Comparison of ENCODE assay signal across 8 cellular contexts in genomic region chr5:96936431-96937221, GRCh38. TPM values are rescaled to one million over a fixed set of nuclear protein-coding genes. Genes with fewer than 3 reads are reported as not detected.
DNase-seq lines count a peak whose midpoint lies in the region; ATAC-seq lines count a peak whose summit lies in the region.

No MANE protein-coding gene starts in this region.

- no peak overlapping the region for H2AFZ ChIP-seq in mesenchymal stem cell (ENCODE audit: low read depth, low read length)

- no peaks in the 10 kb centered on the region for H3K9me3 ChIP-seq in mesenchymal stem cell (ENCODE audit: control insufficient read depth, low read length)

- H2BK12ac ChIP-seq in mesenchymal stem cell (ENCODE audit: low read length in 2 of 2), result peak overlapping the region in 1 of 2 experiments; percentile 89

- H3K27me3 ChIP-seq in mesenchymal stem cell (ENCODE audit: control insufficient read depth in 1 of 2, insufficient read depth in 1 of 2, low read length in 2 of 2), result no peaks in the 10 kb centered on the region

- H3K4ac ChIP-seq in mesenchymal stem cell (ENCODE audit: low read depth in 1 of 2, low read length in 2 of 2), result peak overlapping the region in 1 of 2 experiments; percentile 3

- peak overlapping the region; percentile 58 for H3K27ac ChIP-seq in mesenchymal stem cell (ENCODE audit: low read length, poor library complexity, severe bottlenecking)

- H3K79me1 ChIP-seq in mesenchymal stem cell (replicated peaks; ENCODE audit: low read length, poor library complexity, severe bottlenecking), result peaks cover 2% of the 10 kb centered on the region

- peak overlapping the region; percentile 84 to 97 for H3K4me3 ChIP-seq in mesenchymal stem cell (ENCODE audit: insufficient read depth in 1 of 2, low read depth in 1 of 2, low read length in 2 of 2)

- peak overlapping the region; percentile 84 for H2BK5ac ChIP-seq in mesenchymal stem cell (ENCODE audit: low read depth, low read length, poor library complexity, severe bottlenecking)

- no peak overlapping the region for H3K14ac ChIP-seq in mesenchymal stem cell (ENCODE audit: low read length in 2 of 2)

- H3K4me1 ChIP-seq in mesenchymal stem cell (ENCODE audit: control insufficient read depth, insufficient read depth, low read depth, low read length), result peaks cover 6% of the 10 kb centered on the region

- H3K18ac ChIP-seq in mesenchymal stem cell (ENCODE audit: low read depth in 1 of 2, low read length in 2 of 2), result peak overlapping the region; percentile 75 to 93

- H2BK15ac ChIP-seq in mesenchymal stem cell (ENCODE audit: low read depth, poor library complexity, severe bottlenecking), result peak overlapping the region; percentile 7

- H3K4me2 ChIP-seq in mesenchymal stem cell (ENCODE audit: low read length, poor library complexity, severe bottlenecking), result peak overlapping the region; percentile 34

- peak overlapping the region; percentile 82 for H2BK120ac ChIP-seq in mesenchymal stem cell (ENCODE audit: low read depth, low read length)

- peak overlapping the region in 1 of 2 experiments; percentile 2 for H3K23ac ChIP-seq in mesenchymal stem cell (ENCODE audit: low read length in 2 of 2)

- no peaks in the 10 kb centered on the region for H3K36me3 ChIP-seq in mesenchymal stem cell (ENCODE audit: control insufficient read depth in 1 of 2, insufficient read depth in 2 of 2, low read depth in 1 of 2, low read length in 2 of 2)

- no peak overlapping the region for H4K8ac ChIP-seq in mesenchymal stem cell (ENCODE audit: low read length)

- peak; percentile 24 for ATAC-seq in GM21717 (IDR thresholded peaks at IDR 0.05; ENCODE audit: unreplicated experiment)

- 1% methylated on average over 26 of the region's 27 CpGs for WGBS in mesenchymal stem cell

- DNase-seq in Daoy (ENCODE audit: low read depth), result peak; percentile 55
- DNase-seq in Kasumi-1 (lab: John Stamatoyannopoulos, UW), result peak; percentile 44 to 49
- peak; percentile 39 for DNase-seq in activated CD4-positive, alpha-beta T cell treated with anti-CD3 and anti-CD28 coated beads, Interleukin-2, amount 50 U/mL, for 1 hour
- DNase-seq in ecto neural progenitor cell (ENCODE audit: low spot score), result peak; percentile 70
- peak; percentile 43 for DNase-seq in mesenchymal stem cell
- DNase-seq in stimulated activated CD8-positive, alpha-beta memory T cell treated with anti-CD3 and anti-CD28 coated beads, Interleukin-2, amount 100 ng/mL, for 1 hour (ENCODE audit: low read depth in 2 of 2), result peak; percentile 13 to 22
- no peak for DNase-seq in KG1 (lab: John Stamatoyannopoulos, UW)

- H2AK5ac ChIP-seq in mesenchymal stem cell (ENCODE audit: low read length, severe bottlenecking), result no peak overlapping the region

- peak overlapping the region; percentile 95 for H3K9ac ChIP-seq in mesenchymal stem cell (ENCODE audit: low read length)

- peak overlapping the region; percentile 94 for H4K91ac ChIP-seq in mesenchymal stem cell (ENCODE audit: low read length)

RNA-seq across cellular contexts. Expression of gene LNPEP, which starts 0.7 kb away (rescaled TPM):
- total RNA-seq in Daoy (2014; rRNA removed; shearing (Covaris generic)), result 12.7 and 20.1 TPM in 2 replicates
- polyA plus RNA-seq in mesenchymal stem cell (2013, experiment 1 of 2), result 10.2 TPM
- polyA plus RNA-seq in mesenchymal stem cell (2013, experiment 2 of 2), result 10.3 TPM
